ENCODE assay signal across 9 cellular contexts in the genomic region with DNA sequence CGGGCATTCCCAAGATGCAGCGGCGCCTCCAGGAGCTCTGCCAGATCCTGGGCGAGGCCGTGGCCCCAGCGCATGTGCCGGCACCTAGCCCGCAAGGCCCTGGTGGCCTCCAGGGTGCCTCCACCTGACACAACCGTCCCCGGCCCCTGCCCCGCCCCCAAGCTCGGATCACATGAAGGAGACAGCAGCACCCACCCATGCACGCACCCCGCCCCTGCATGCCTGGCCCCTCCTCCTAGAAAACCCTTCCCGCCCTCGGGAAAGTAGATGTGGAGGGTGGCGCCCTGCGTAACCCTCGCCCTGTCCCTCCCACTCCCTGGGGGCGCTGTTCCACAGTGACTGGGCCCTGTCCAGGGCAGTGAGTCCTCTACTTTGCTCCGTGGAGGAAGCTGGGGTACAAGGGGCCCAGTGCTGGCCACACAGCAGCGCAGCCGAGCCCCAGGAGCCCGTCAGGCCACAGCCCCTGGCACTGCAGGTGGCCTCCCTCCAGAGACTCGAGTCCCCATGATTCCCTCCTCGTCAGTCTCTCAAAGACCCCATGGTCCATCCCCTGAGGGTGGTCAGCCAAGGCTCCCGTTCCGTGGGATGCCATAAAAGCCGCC. TPM values are rescaled to one million over a fixed set of nuclear protein-coding genes. Genes with fewer than 3 reads are reported as not detected.
DNase-seq lines count a peak whose midpoint lies in the region; ATAC-seq and TF ChIP-seq lines count a peak whose summit lies in the region.
"Not testable (repeated sequence)": the region's sequence is repeated elsewhere in the genome, so short reads cannot be mapped to it uniquely, and the experiment has no call there.
"Had no signal": no experiment of that assay in that cellular context is flagged by ENCODE, and none has a peak within 500 bp of the region (broad histone marks: within the 10 kb centered on the region; RNA-seq: fewer than 3 reads in every experiment).

No MANE protein-coding gene starts in this region.

- H2BK15ac ChIP-seq in IMR-90 (ENCODE audit: low read depth, low read length) = not testable (repeated sequence)

- not testable (repeated sequence) for H3K4ac ChIP-seq in IMR-90 (ENCODE audit: low read depth, low read length); trophoblast cell (ENCODE audit: low read depth, low read length)

- dilution Hi-C loops in IMR-90 (cut with HindIII; ENCODE audit: low sequenced_read_pairs, unreplicated experiment) = not testable (repeated sequence)

- CTCF ChIA-PET in IMR-90 (lab: Yijun Ruan, JAX) = not testable (repeated sequence)

- not testable (repeated sequence) for H3K9me3 ChIP-seq in IMR-90 (ENCODE audit: control insufficient read depth, insufficient read depth, low read length); gastroesophageal sphincter; trophoblast cell (ENCODE audit: insufficient read depth, low read depth, low read length); upper lobe of left lung

- not testable (repeated sequence) for H3K23ac ChIP-seq in IMR-90 (ENCODE audit: low read depth, low read length); trophoblast cell (ENCODE audit: low read length)

- not testable (repeated sequence) for TF ChIP-seq RAD21 in IMR-90 (IDR thresholded peaks at IDR 0.05; ENCODE audit: low read length)

- H3K9ac ChIP-seq in IMR-90 (ENCODE audit: low read depth, low read length); trophoblast cell (ENCODE audit: low read length): not testable (repeated sequence)

- H4K20me1 ChIP-seq in IMR-90 (ENCODE audit: insufficient read depth, low read length) = not testable (repeated sequence)

- H3K18ac ChIP-seq in IMR-90 (ENCODE audit: low read depth, low read length) = not testable (repeated sequence)
- H3K18ac ChIP-seq in trophoblast cell (ENCODE audit: low read length) = peak overlapping the region; percentile 65

- TF ChIP-seq EP300 in gastroesophageal sphincter (IDR thresholded peaks at IDR 0.05); upper lobe of left lung (IDR thresholded peaks at IDR 0.05): not testable (repeated sequence)

- peak; percentile 27 for DNase-seq in COR-L47 (lab: John Stamatoyannopoulos, UW)
- not testable (repeated sequence) for DNase-seq in IMR-90, brain microvascular endothelial cell
- peak; percentile 18 for DNase-seq in NCI-H82 treated with DMSO at 0.1 percent for 48 hours (lab: John Stamatoyannopoulos, UW; ENCODE audit: unreplicated experiment)
- peak; percentile 72 for DNase-seq in left kidney (ENCODE audit: low read depth, low spot score)
- peak; percentile 54 to 67 for DNase-seq in trophoblast cell
- peak; percentile 83 to 90 for DNase-seq in upper lobe of left lung

- not testable (repeated sequence) for H4K5ac ChIP-seq in IMR-90 (ENCODE audit: low read depth, low read length)

- not testable (repeated sequence) for H3K4me1 ChIP-seq in IMR-90 (ENCODE audit: control insufficient read depth, insufficient read depth, low read length)
- H3K4me1 ChIP-seq in gastroesophageal sphincter = peaks cover 0 to 22% (median 0%) of the 10 kb centered on the region in 3 donors
- peaks cover 13 to 16% of the 10 kb centered on the region in 2 experiments for H3K4me1 ChIP-seq in trophoblast cell (ENCODE audit: control insufficient read depth in 1 of 2, insufficient read depth in 2 of 2, low read length in 2 of 2)
- H3K4me1 ChIP-seq in upper lobe of left lung = peaks cover 0 to 12% (median 3%) of the 10 kb centered on the region in 4 donors

- H3K56ac ChIP-seq in IMR-90 (ENCODE audit: extremely low read depth, insufficient read depth, low read length) = not testable (repeated sequence)

- peak overlapping the region; percentile 49 for H2BK12ac ChIP-seq in trophoblast cell (ENCODE audit: low read length)

- POLR2A ChIA-PET in IMR-90 (lab: Charles Lee; ENCODE audit: unreplicated experiment) = not testable (repeated sequence)

- H3K4me2 ChIP-seq in IMR-90 (ENCODE audit: low read depth, low read length) = not testable (repeated sequence)
- peak overlapping the region; percentile 6 for H3K4me2 ChIP-seq in trophoblast cell (ENCODE audit: low read length)

- not testable (repeated sequence) for H3K36me3 ChIP-seq in IMR-90 (ENCODE audit: control insufficient read depth, insufficient read depth, low read length); brain microvascular endothelial cell (replicated peaks); trophoblast cell (ENCODE audit: control insufficient read depth in 1 of 2, insufficient read depth in 2 of 2, low read length in 2 of 2)
- H3K36me3 ChIP-seq in gastroesophageal sphincter (peaks cover 0 to 21% of the 10 kb centered on the region in 2 donors), upper lobe of left lung (peaks cover 0 to 13% (median 2%) of the 10 kb centered on the region in 4 donors)

- not testable (repeated sequence) for TF ChIP-seq POLR2A in IMR-90 (IDR thresholded peaks at IDR 0.05; ENCODE audit: low read depth, low read length); gastroesophageal sphincter (IDR thresholded peaks at IDR 0.05)
- TF ChIP-seq POLR2A in upper lobe of left lung (IDR thresholded peaks at IDR 0.05) = peak in 1 of 4 donors; percentile 24

- H3K27me3 ChIP-seq in IMR-90 (ENCODE audit: control insufficient read depth, insufficient read depth, low read length); brain microvascular endothelial cell (replicated peaks); gastroesophageal sphincter; trophoblast cell (ENCODE audit: insufficient read depth, low read length); upper lobe of left lung: not testable (repeated sequence)

- not testable (repeated sequence) for H3K4me3 ChIP-seq in IMR-90 (ENCODE audit: insufficient read depth, low read depth, low read length); brain microvascular endothelial cell (ENCODE audit: low read depth, low read length); trophoblast cell (ENCODE audit: low read depth, low read length)
- H3K4me3 ChIP-seq in gastroesophageal sphincter (peak overlapping the region in 1 of 2 donors; percentile 24), upper lobe of left lung (peak overlapping the region in 3 of 4 donors; percentile 16 to 29 (median 21))

- BruUV-seq in IMR-90 (replicated peaks; lab: Mats Ljungman, UMichigan) = not testable (repeated sequence)

- H2BK5ac ChIP-seq in IMR-90 (ENCODE audit: low read depth, low read length, poor library complexity, severe bottlenecking); trophoblast cell (ENCODE audit: low read depth, low read length, poor library complexity): not testable (repeated sequence)

- H3K79me1 ChIP-seq in IMR-90 (ENCODE audit: low read depth in 1 of 2, low read length in 2 of 2); trophoblast cell (ENCODE audit: low read length): not testable (repeated sequence)

- H4K12ac ChIP-seq in trophoblast cell (ENCODE audit: low read depth, low read length) = not testable (repeated sequence)

- 30% methylated on average over 2 of the region's 29 CpGs; no CpG with 5 or more reads in 1 of the 2 experiments for WGBS in IMR-90 (ENCODE audit: extremely low coverage in 2 of 2, insufficient read length in 1 of 2), 2 experiments
- no CpG with 5 or more reads among the region's 29 CpGs for WGBS in gastroesophageal sphincter (ENCODE audit: low coverage in 1 of 2), 2 donors
- no CpG with 5 or more reads among the region's 29 CpGs for WGBS in trophoblast cell (ENCODE audit: extremely low coverage, insufficient coverage, insufficient read length)
- 65% methylated on average over 15 of the region's 29 CpGs; no CpG with 5 or more reads in 1 of the 2 donors for WGBS in upper lobe of left lung, 2 donors

- not testable (repeated sequence) for H2BK120ac ChIP-seq in IMR-90 (ENCODE audit: low read depth, low read length); trophoblast cell (ENCODE audit: insufficient read depth, low read length, poor library complexity)

- H2AFZ ChIP-seq in IMR-90 (replicated peaks; ENCODE audit: low read length, poor library complexity); trophoblast cell (ENCODE audit: insufficient read depth, low read length, poor library complexity): not testable (repeated sequence)

- not testable (repeated sequence) for H2BK20ac ChIP-seq in IMR-90 (ENCODE audit: low read depth, low read length)

- H4K8ac ChIP-seq in IMR-90 (ENCODE audit: low read depth in 2 of 2, low read length in 2 of 2) = not testable (repeated sequence)
- peak overlapping the region; percentile 47 for H4K8ac ChIP-seq in trophoblast cell (ENCODE audit: low read depth, low read length)

- intact Hi-C loops in IMR-90 (cut with micrococcal nuclease) = not testable (repeated sequence)

- in situ Hi-C loops in IMR-90 (cut with MboI; ENCODE audit: low sequenced_read_pairs); brain microvascular endothelial cell (cut with HindIII; ENCODE audit: low pct_ligation_motif_present, low sequenced_read_pairs): not testable (repeated sequence)

- not testable (repeated sequence) for H3K9me1 ChIP-seq in IMR-90 (ENCODE audit: insufficient read depth, low read length)

- H2AK5ac ChIP-seq in IMR-90 (ENCODE audit: low read depth, low read length); trophoblast cell (ENCODE audit: low read length): not testable (repeated sequence)

- not testable (repeated sequence) for H3K27ac ChIP-seq in IMR-90 (ENCODE audit: insufficient read depth, low read length); brain microvascular endothelial cell; trophoblast cell (ENCODE audit: low read depth, low read length)
- H3K27ac ChIP-seq in gastroesophageal sphincter (peak overlapping the region; percentile 63 to 72 (median 70)), upper lobe of left lung (peak overlapping the region in 3 of 4 donors; percentile 27 to 67 (median 49))

- not testable (repeated sequence) for H2AK9ac ChIP-seq in IMR-90 (replicated peaks; ENCODE audit: low read depth, low read length, poor library complexity)

- not testable (repeated sequence) for H4K91ac ChIP-seq in IMR-90 (ENCODE audit: insufficient read depth, low read depth, low read length)
- H4K91ac ChIP-seq in trophoblast cell (ENCODE audit: low read depth, low read length) = peak overlapping the region; percentile 37

- not testable (repeated sequence) for TF ChIP-seq CTCF in IMR-90 (conservative IDR thresholded peaks at IDR 0.05; ENCODE audit: low read depth, low read length); upper lobe of left lung (IDR thresholded peaks at IDR 0.05)
- TF ChIP-seq CTCF in brain microvascular endothelial cell (IDR thresholded peaks at IDR 0.05; ENCODE audit: low read depth, low read length, missing control alignments) (peak; percentile 4), gastroesophageal sphincter (IDR thresholded peaks at IDR 0.05) (peak in 1 of 4 experiments; percentile 11)

- ATAC-seq in IMR-90 (ENCODE audit: low read depth) (0 out of 2 replicates have a peak, but pooled peaks have one; percentile 29), gastroesophageal sphincter (peak; percentile 66)
- not testable (repeated sequence) for ATAC-seq in upper lobe of left lung (ENCODE audit: low FRiP score in 2 of 2)

- not testable (repeated sequence) for H3K14ac ChIP-seq in IMR-90 (replicated peaks; ENCODE audit: low read depth, low read length); trophoblast cell (ENCODE audit: low read length)

- not testable (repeated sequence) for H3K79me2 ChIP-seq in trophoblast cell (ENCODE audit: control insufficient read depth, insufficient read depth, low read length, poor library complexity)

RNA-seq across cellular contexts. Expression of a gene that starts 19.1 kb away (rescaled TPM):
- total RNA-seq in IMR-90 (2012; rRNA removed) (4.3 and 4.7 TPM in 2 replicates), gastroesophageal sphincter (10 to 100 TPM; 14.4 to 38.8 (median 22.0) TPM), upper lobe of left lung (10 to 100 TPM in 5 of 6 donors, 1 to 10 TPM in 1; 9.8 to 28.1 (median 17.9) TPM)
- 7.0 and 8.3 TPM in 2 replicates for polyA plus RNA-seq in IMR-90 (2012; rRNA removed)
- 7.5 and 11.5 TPM in 2 replicates for polyA plus RNA-seq in IMR-90 (2012; cell fraction: cytosol; rRNA removed)
- polyA plus RNA-seq in IMR-90 (2012; cell fraction: nucleus; rRNA removed; ENCODE audit: low replicate concordance) = 11.4 and 27.2 TPM in 2 replicates
- 21.5 and 22.9 TPM in 2 replicates for polyA plus RNA-seq in trophoblast cell (2013)

RNA-seq across cellular contexts. Expression of a gene that starts 19.5 kb away (rescaled TPM):
- total RNA-seq in IMR-90 (2012; rRNA removed) (166 and 244 TPM in 2 replicates), gastroesophageal sphincter (100 to 1,000 TPM in 2 of 4 donors, 10 to 100 TPM in 2; 76.1 to 125 (median 104) TPM), upper lobe of left lung (100 to 1,000 TPM; 110 to 236 (median 132) TPM)
- 125 and 131 TPM in 2 replicates for polyA plus RNA-seq in IMR-90 (2012; rRNA removed)
- polyA plus RNA-seq in IMR-90 (2012; cell fraction: cytosol; rRNA removed) = 118 and 139 TPM in 2 replicates
- 56.8 and 80.0 TPM in 2 replicates for polyA plus RNA-seq in IMR-90 (2012; cell fraction: nucleus; rRNA removed; ENCODE audit: low replicate concordance)
- 133 and 142 TPM in 2 replicates for polyA plus RNA-seq in trophoblast cell (2013)

RNA-seq across cellular contexts. Expression of a gene that starts 20.3 kb away (rescaled TPM):
- total RNA-seq in IMR-90 (2012; rRNA removed) (0.36 and 1.7 TPM in 2 replicates), gastroesophageal sphincter (10 to 100 TPM in 3 of 4 donors, 1 to 10 TPM in 1; 9.2 to 19.2 (median 16.8) TPM), upper lobe of left lung (10 to 100 TPM in 1 of 6 donors, 1 to 10 TPM in 5; 1.3 to 21.0 (median 2.9) TPM)
- 22.3 and 26.9 TPM in 2 replicates for polyA plus RNA-seq in IMR-90 (2012; rRNA removed)
- polyA plus RNA-seq in IMR-90 (2012; cell fraction: cytosol; rRNA removed) = 9.9 and 21.3 TPM in 2 replicates
- polyA plus RNA-seq in IMR-90 (2012; cell fraction: nucleus; rRNA removed; ENCODE audit: low replicate concordance) = 117 and 388 TPM in 2 replicates
- 0.23 and 0.33 TPM in 2 replicates for polyA plus RNA-seq in trophoblast cell (2013)

RNA-seq across cellular contexts. Expression of a gene that starts 37.1 kb away (rescaled TPM):
- total RNA-seq in IMR-90 (2012; rRNA removed) = 0.36 and 0.56 TPM in 2 replicates
- 0.34 and 0.70 TPM in 2 replicates for polyA plus RNA-seq in IMR-90 (2012; rRNA removed)
- polyA plus RNA-seq in IMR-90 (2012; cell fraction: cytosol; rRNA removed) = 0.32 and 1.1 TPM in 2 replicates
- polyA plus RNA-seq in IMR-90 (2012; cell fraction: nucleus; rRNA removed; ENCODE audit: low replicate concordance) = 2.9 and 5.6 TPM in 2 replicates
- 1 to 10 TPM in 3 of 4 donors, not detected in 1; 3.0 to 4.7 (median 4.4) TPM for total RNA-seq in gastroesophageal sphincter
- not detected in 2 replicates for polyA plus RNA-seq in trophoblast cell (2013)
- under 1 TPM in 4 of 6 donors, not detected in 2; 0.20 to 0.44 (median 0.23) TPM for total RNA-seq in upper lobe of left lung
- total RNA-seq: SJSA1 had no signal

RNA-seq across cellular contexts. Expression of a gene that starts 50.5 kb away (rescaled TPM):
- total RNA-seq in IMR-90 (2012; rRNA removed) (75.8 and 79.4 TPM in 2 replicates), gastroesophageal sphincter (100 to 1,000 TPM in 1 of 4 donors, 10 to 100 TPM in 3; 55.5 to 104 (median 59.7) TPM), upper lobe of left lung (10 to 100 TPM; 43.5 to 98.5 (median 57.4) TPM)
- 85.7 and 95.0 TPM in 2 replicates for polyA plus RNA-seq in IMR-90 (2012; rRNA removed)
- polyA plus RNA-seq in IMR-90 (2012; cell fraction: cytosol; rRNA removed) = 67.0 and 200 TPM in 2 replicates
- polyA plus RNA-seq in IMR-90 (2012; cell fraction: nucleus; rRNA removed; ENCODE audit: low replicate concordance) = 164 and 364 TPM in 2 replicates
- polyA plus RNA-seq in trophoblast cell (2013) = 51.1 and 53.7 TPM in 2 replicates
